In genomic region chr3:102736288-102736960, GRCh38 we compare ENCODE assay signal across 21 cellular contexts.
"Had no signal": no experiment of that assay in that cellular context is flagged by ENCODE, and none has a peak within 500 bp of the region (broad histone marks: within the 10 kb centered on the region; RNA-seq: fewer than 3 reads in every experiment).

No MANE protein-coding gene starts in this region.

- H3K4me2 ChIP-seq: hepatocyte had no signal

- H3K27me3 ChIP-seq: gastroesophageal sphincter, hepatocyte, pancreas, right lobe of liver, stomach had no signal

- H3K9me3 ChIP-seq: gastroesophageal sphincter, pancreas, right lobe of liver, stomach had no signal

- H3K4me1 ChIP-seq: pancreas, right lobe of liver, stomach had no signal

- H3K36me3 ChIP-seq: gastroesophageal sphincter, pancreas, right lobe of liver, stomach had no signal

- H3K9me3 Mint-ChIP-seq: central memory CD8-positive, alpha-beta T cell; natural killer cell; neural crest cell; stimulated activated memory B cell treated with anti-CD40 and anti-IgM and Interleukin-4, amounts not matched to agents 10 μg/mL and 1 μg/mL and 100 μg/mL, for 72 hours had no signal

- H3K27me3 Mint-ChIP-seq: central memory CD8-positive, alpha-beta T cell; progenitor cell of endocrine pancreas; stimulated activated memory B cell treated with anti-CD40 and anti-IgM and Interleukin-4, amounts not matched to agents 10 μg/mL and 1 μg/mL and 100 μg/mL, for 72 hours had no signal

- H3K4me1 Mint-ChIP-seq: central memory CD8-positive, alpha-beta T cell; natural killer cell; neural crest cell had no signal

- H3K4me3 ChIP-seq: gastroesophageal sphincter, hepatocyte, pancreas, right lobe of liver, stomach had no signal

- H2AFZ ChIP-seq: hepatocyte had no signal

- H3K4me3 Mint-ChIP-seq: central memory CD8-positive, alpha-beta T cell; natural killer cell; neural crest cell; stimulated activated memory B cell treated with anti-CD40 and anti-IgM and Interleukin-4, amounts not matched to agents 10 μg/mL and 1 μg/mL and 100 μg/mL, for 72 hours had no signal

- H3K27ac ChIP-seq: gastroesophageal sphincter, hepatocyte, pancreas, right lobe of liver, stomach had no signal

- H3K36me3 Mint-ChIP-seq: natural killer cell; stimulated activated memory B cell treated with anti-CD40 and anti-IgM and Interleukin-4, amounts not matched to agents 10 μg/mL and 1 μg/mL and 100 μg/mL, for 72 hours had no signal

- H3K27ac Mint-ChIP-seq: natural killer cell; progenitor cell of endocrine pancreas; stimulated activated memory B cell treated with anti-CD40 and anti-IgM and Interleukin-4, amounts not matched to agents 10 μg/mL and 1 μg/mL and 100 μg/mL, for 72 hours had no signal

- DNase-seq: cortex of kidney; effector memory CD4-positive, alpha-beta T cell; glutamatergic neuron; left colon; mammary epithelial cell; natural killer cell; occipital lobe; right lobe of liver; stimulated activated CD4-positive, alpha-beta T cell treated with anti-CD3 and anti-CD28 coated beads, Interleukin-4, amount 100 ng/mL, for 1 hour; stimulated activated CD8-positive, alpha-beta memory T cell treated with anti-CD3 and anti-CD28 coated beads, Interleukin-4, amount 100 ng/mL, for 48 hours; stomach; substantia nigra; trophoblast cell had no signal

- ATAC-seq: esophagus mucosa; gastroesophageal sphincter; left colon; natural killer cell; pancreas; right lobe of liver; stimulated activated memory B cell treated with anti-CD40 and anti-IgM and Interleukin-4, amounts not matched to agents 10 μg/mL and 1 μg/mL and 100 μg/mL, for 72 hours had no signal

- H3K79me2 ChIP-seq: hepatocyte had no signal
